5 cellular contexts compared by ENCODE assay signal in the genomic region with DNA sequence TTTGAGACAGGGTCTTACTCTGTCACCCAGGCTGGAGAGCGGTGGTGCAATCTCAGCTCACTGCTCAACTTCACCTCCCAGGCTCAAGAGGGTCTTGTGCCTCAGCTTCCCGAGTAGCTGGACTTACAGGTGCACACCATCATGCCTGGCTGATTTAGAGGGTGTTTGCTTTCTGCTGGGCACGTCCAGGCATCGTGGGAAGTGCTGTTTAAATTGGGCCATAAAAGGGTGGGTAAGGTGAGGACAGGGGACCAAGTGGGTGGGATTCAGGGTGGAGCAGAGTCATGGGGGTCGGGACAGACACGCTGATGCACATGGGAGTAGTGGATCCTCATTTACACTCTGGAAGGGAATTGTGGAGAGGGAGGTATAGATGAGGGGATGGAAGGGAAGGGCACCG.
DNase-seq lines count a peak whose midpoint lies in the region; ATAC-seq and TF ChIP-seq lines count a peak whose summit lies in the region.
"Not testable (repeated sequence)": the region's sequence is repeated elsewhere in the genome, so short reads cannot be mapped to it uniquely, and the experiment has no call there.

No MANE protein-coding gene starts in this region.

- TF ChIP-seq EP300 in esophagus muscularis mucosa (IDR thresholded peaks at IDR 0.05); transverse colon (IDR thresholded peaks at IDR 0.05; ENCODE audit: low read depth): not testable (repeated sequence)

- not testable (repeated sequence) for TF ChIP-seq CTCF in colonic mucosa (IDR thresholded peaks at IDR 0.05); esophagus muscularis mucosa (IDR thresholded peaks at IDR 0.05); mucosa of descending colon (IDR thresholded peaks at IDR 0.05); transverse colon (IDR thresholded peaks at IDR 0.05)

- not testable (repeated sequence) for H3K9ac ChIP-seq in colonic mucosa (ENCODE audit: low read depth in 2 of 2, low read length in 2 of 2)

- ATAC-seq in left colon (peak; percentile 41), mucosa of descending colon (peak; percentile 41)

- in situ Hi-C loops in transverse colon (cut with MboI; ENCODE audit: low pct_ligation_motif_present in 1 of 4, low pct_unique_long_range_greater_than_20kb in 1 of 4, low sequenced_read_pairs in 3 of 4) = not testable (repeated sequence)

- not testable (repeated sequence) for TF ChIP-seq POLR2A in esophagus muscularis mucosa (IDR thresholded peaks at IDR 0.05; ENCODE audit: low read depth); transverse colon (IDR thresholded peaks at IDR 0.05)

- H3K27me3 ChIP-seq in colonic mucosa, esophagus muscularis mucosa, transverse colon: not testable (repeated sequence)

- H3K4me3 ChIP-seq in colonic mucosa, esophagus muscularis mucosa, mucosa of descending colon, transverse colon: not testable (repeated sequence)

- DNase-seq in colonic mucosa (peak; percentile 54), esophagus muscularis mucosa (ENCODE audit: extremely low spot score) (peak; percentile 5), left colon (peak; percentile 28 to 63), mucosa of descending colon (peak; percentile 41 to 52 (median 42)), transverse colon (peak; percentile 44)

- not testable (repeated sequence) for H3K4me1 ChIP-seq in colonic mucosa; mucosa of descending colon (ENCODE audit: low read depth); transverse colon
- peaks cover 0 to 21% (median 8%) of the 10 kb centered on the region in 4 donors for H3K4me1 ChIP-seq in esophagus muscularis mucosa

- intact Hi-C loops in colonic mucosa (cut with DNase I); esophagus muscularis mucosa (cut with DNase I); left colon (cut with DNase I, micrococcal nuclease); mucosa of descending colon (cut with DNase I, micrococcal nuclease); transverse colon (cut with DNase I; ENCODE audit: low total_unique reads): not testable (repeated sequence)

- H3K9me3 ChIP-seq in colonic mucosa, esophagus muscularis mucosa, mucosa of descending colon, transverse colon: not testable (repeated sequence)

- 72% methylated on average over 5 of the region's 7 CpGs for WGBS in esophagus muscularis mucosa
- WGBS in transverse colon (ENCODE audit: low coverage in 1 of 2), 2 donors = 37% methylated on average over 4 of the region's 7 CpGs; no CpG with 5 or more reads in 1 of the 2 donors

- not testable (repeated sequence) for H3K27ac ChIP-seq in colonic mucosa; esophagus muscularis mucosa (replicated peaks in 1 of 4)
- H3K27ac ChIP-seq in transverse colon = peak overlapping the region in 2 of 4 donors; percentile 28 to 50

- H3K36me3 ChIP-seq in colonic mucosa; esophagus muscularis mucosa; mucosa of descending colon (ENCODE audit: low read depth); transverse colon: not testable (repeated sequence)
